ENCODE assay signal across 8 cellular contexts in the genomic region with DNA sequence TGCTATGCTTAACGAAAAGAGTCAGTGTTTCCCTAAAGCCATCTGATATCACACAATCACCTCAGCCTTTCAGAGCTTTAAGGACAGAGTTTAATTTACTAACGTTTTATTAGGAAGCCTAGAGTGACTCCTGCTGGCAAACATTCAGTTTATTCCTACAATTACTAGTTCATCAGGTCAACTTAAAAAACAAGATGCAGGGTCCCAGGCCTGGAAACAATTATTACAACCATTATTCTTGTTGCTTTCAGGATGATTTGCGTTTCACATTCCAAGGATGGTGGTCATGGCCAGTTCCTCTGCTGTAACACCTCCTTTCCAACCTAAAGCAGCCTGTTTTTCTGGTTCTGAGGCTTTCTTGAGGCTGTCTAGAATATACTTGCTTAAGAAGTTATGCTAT. TPM values are rescaled to one million over a fixed set of nuclear protein-coding genes. Genes with fewer than 3 reads are reported as not detected.
DNase-seq lines count a peak whose midpoint lies in the region; ATAC-seq, FAIRE-seq and TF ChIP-seq lines count a peak whose summit lies in the region.

No MANE protein-coding gene starts in this region.

- H3K9ac ChIP-seq in adipocyte (ENCODE audit: low read length) (peak overlapping the region; percentile 8), kidney (ENCODE audit: low read length in 2 of 2) (no peak overlapping the region)

- ATAC-seq in upper lobe of right lung (peak; percentile 7), HG02571 (IDR thresholded peaks at IDR 0.05; ENCODE audit: unreplicated experiment) (no peak)

- H3K4me1 ChIP-seq in DOHH2 (ENCODE audit: control insufficient read depth, low read length) (peaks cover 31% of the 10 kb centered on the region), adipocyte (ENCODE audit: control insufficient read depth, insufficient read depth, low read length) (peaks cover 48% of the 10 kb centered on the region), kidney (ENCODE audit: control insufficient read depth in 1 of 2, insufficient read depth in 1 of 2, low read depth in 1 of 2, low read length in 2 of 2) (peaks cover 18 to 20% of the 10 kb centered on the region in 2 donors), upper lobe of right lung (peaks cover 29% of the 10 kb centered on the region), right atrium auricular region (peaks cover 0 to 38% of the 10 kb centered on the region in 2 donors)

- TF ChIP-seq CTCF in DOHH2 (IDR thresholded peaks at IDR 0.05; ENCODE audit: low read depth, low read length, poor library complexity, severe bottlenecking) (peak; percentile 61), kidney (IDR thresholded peaks at IDR 0.05; ENCODE audit: borderline replicate concordance, extremely low read depth, insufficient read depth) (peak; percentile 52), upper lobe of right lung (IDR thresholded peaks at IDR 0.05) (peak; percentile 50), right atrium auricular region (IDR thresholded peaks at IDR 0.05) (peak in 1 of 2 donors; percentile 63)

- intact Hi-C loops in kidney (cut with DNase I): loop anchor here (10.0 kb wide), 1 partner anchor 211 kb away; no protein-coding TSS in a partner anchor
- intact Hi-C loops in upper lobe of right lung (cut with DNase I): loop anchor here (5.0 kb wide), 1 partner anchor 208 kb away; no protein-coding TSS in a partner anchor

- peaks cover 31% of the 10 kb centered on the region for H3K79me2 ChIP-seq in DOHH2 (ENCODE audit: control insufficient read depth, low read length)

- H3K27me3 ChIP-seq in DOHH2 (ENCODE audit: control insufficient read depth, low read length) (no peaks in the 10 kb centered on the region), adipocyte (replicated peaks; ENCODE audit: control insufficient read depth, insufficient read depth, low read length) (no peaks in the 10 kb centered on the region), upper lobe of right lung (no peaks in the 10 kb centered on the region), right atrium auricular region (no peaks in the 10 kb centered on the region)

- no peak for TF ChIP-seq POLR2A in GM12891 (IDR thresholded peaks at IDR 0.05; ENCODE audit: low read depth, low read length)

- DNase-seq in M059J (ENCODE audit: low read depth) (peak; percentile 57), adipocyte (ENCODE audit: low read depth) (peak; percentile 57), kidney (no peak), upper lobe of right lung (no peak), GM12891 (ENCODE audit: insufficient read length, low spot score) (no peak), right atrium auricular region (ENCODE audit: low spot score) (no peak)

- peaks cover 9% of the 10 kb centered on the region for H3K36me3 ChIP-seq in DOHH2 (ENCODE audit: control insufficient read depth, low read length)
- H3K36me3 ChIP-seq in adipocyte (ENCODE audit: control insufficient read depth, insufficient read depth, low read length, severe bottlenecking): peaks cover 4% of the 10 kb centered on the region
- peaks cover 0 to 4% of the 10 kb centered on the region in 2 donors for H3K36me3 ChIP-seq in kidney (ENCODE audit: control insufficient read depth in 1 of 2, insufficient read depth in 2 of 2, low read length in 2 of 2)
- peaks cover 5% of the 10 kb centered on the region for H3K36me3 ChIP-seq in upper lobe of right lung
- H3K36me3 ChIP-seq in right atrium auricular region: no peaks in the 10 kb centered on the region

- peak overlapping the region; percentile 69 for H3K4me2 ChIP-seq in DOHH2 (ENCODE audit: low read length)

- H3K27ac ChIP-seq in DOHH2 (ENCODE audit: low read depth, low read length): no peak overlapping the region
- no peak overlapping the region for H3K27ac ChIP-seq in kidney (ENCODE audit: low read depth in 2 of 2, low read length in 2 of 2)
- H3K27ac ChIP-seq in upper lobe of right lung: peak overlapping the region; percentile 88
- H3K27ac ChIP-seq in right atrium auricular region: no peak overlapping the region

- H3K9me2 ChIP-seq in DOHH2 (replicated peaks; ENCODE audit: control insufficient read depth, low read length): no peaks in the 10 kb centered on the region

- FAIRE-seq in kidney (lab: Jason Lieb, UNC) (peak; percentile 57), GM12891 (lab: Jason Lieb, UNC) (no peak)

- H3K4me3 ChIP-seq in DOHH2 (ENCODE audit: low read length) (no peak overlapping the region), adipocyte (ENCODE audit: low read length) (no peak overlapping the region), kidney (ENCODE audit: low read length in 2 of 2) (no peak overlapping the region), upper lobe of right lung (no peak overlapping the region), right atrium auricular region (no peak overlapping the region)

- H3K9me3 ChIP-seq in DOHH2 (ENCODE audit: control insufficient read depth, insufficient read depth, low read length) (no peaks in the 10 kb centered on the region), adipocyte (ENCODE audit: control insufficient read depth, low read length) (no peaks in the 10 kb centered on the region), kidney (ENCODE audit: control insufficient read depth in 1 of 2, low read length in 2 of 2) (no peaks in the 10 kb centered on the region), upper lobe of right lung (no peaks in the 10 kb centered on the region), right atrium auricular region (no peaks in the 10 kb centered on the region)

- 0 out of 2 replicates have a peak, but pooled peaks cover 3% of the 10 kb centered on the region for H4K20me1 ChIP-seq in DOHH2 (ENCODE audit: control insufficient read depth, insufficient read depth, low read depth, low read length)

- H3F3A ChIP-seq in DOHH2 (ENCODE audit: control insufficient read depth, insufficient read depth): peaks cover 31% of the 10 kb centered on the region

TF ChIP-seq in GM12891, 5 proteins besides CTCF, POLR2A, EP300 and RAD21:
- TF ChIP-seq POU2F2 (IDR thresholded peaks at IDR 0.05; ENCODE audit: low read depth, low read length) (no peak), POLR2AphosphoS5 (IDR thresholded peaks at IDR 0.05; ENCODE audit: low read depth, low read length) (no peak), TAF1 (IDR thresholded peaks at IDR 0.05; ENCODE audit: low read depth, low read length) (no peak), SPI1 (IDR thresholded peaks at IDR 0.05; ENCODE audit: low read depth, low read length) (no peak), PAX5 (IDR thresholded peaks at IDR 0.05; ENCODE audit: insufficient read depth, low read length, severe bottlenecking) (no peak)
TF ChIP-seq in GM12891: peak in this region for 0.

RNA-seq across cellular contexts. Expression of gene FAM53B, which starts 1.5 kb away (rescaled TPM):
- total RNA-seq in M059J (2014; rRNA removed; shearing (Covaris generic)): 7.7 and 16.7 TPM in 2 replicates
- total RNA-seq in kidney (30.0 TPM), upper lobe of right lung (31.4 TPM), right atrium auricular region (10 to 100 TPM; 30.3 to 31.1 TPM)
- polyA plus RNA-seq in kidney (ENCODE audit: insufficient read depth, low read depth, low replicate concordance): 11.8 TPM
- 8.0 TPM for polyA plus RNA-seq in GM12891 (2012; ENCODE audit: low read depth, missing spikeins)

RNA-seq across cellular contexts. Expression of gene EEF1AKMT2, which starts 46.0 kb away (rescaled TPM):
- total RNA-seq in M059J (2014; rRNA removed; shearing (Covaris generic)): 21.1 and 28.9 TPM in 2 replicates
- total RNA-seq in kidney: 18.0 TPM
- 20.5 TPM for polyA plus RNA-seq in kidney (ENCODE audit: insufficient read depth, low read depth, low replicate concordance)
- 15.7 TPM for total RNA-seq in upper lobe of right lung
- polyA plus RNA-seq in GM12891 (2012; ENCODE audit: low read depth, missing spikeins): 15.7 TPM
- total RNA-seq in right atrium auricular region: 10 to 100 TPM in 1 of 2 donors, 1 to 10 TPM in 1; 9.6 to 10.2 TPM

RNA-seq across cellular contexts. Expression of gene ABRAXAS2, which starts 55.9 kb away (rescaled TPM):
- total RNA-seq in M059J (2014; rRNA removed; shearing (Covaris generic)): 17.0 and 17.1 TPM in 2 replicates
- total RNA-seq in kidney (15.5 TPM), upper lobe of right lung (14.7 TPM), right atrium auricular region (1 to 10 TPM; 9.9 to 10.0 TPM)
- polyA plus RNA-seq in kidney (ENCODE audit: insufficient read depth, low read depth, low replicate concordance): 9.3 TPM
- 7.9 TPM for polyA plus RNA-seq in GM12891 (2012; ENCODE audit: low read depth, missing spikeins)

Comparison
In these comparisons a context has a peak if more than half of its experiments do, and no peak if none do; other contexts are left out.
1. DNase-seq: peak in M059J (single experiment) and adipocyte (single experiment); none in kidney (single experiment), upper lobe of right lung (single experiment), GM12891 (single experiment) and right atrium auricular region (single experiment).